ENCODE assay signal across 39 cellular contexts in the genomic region with DNA sequence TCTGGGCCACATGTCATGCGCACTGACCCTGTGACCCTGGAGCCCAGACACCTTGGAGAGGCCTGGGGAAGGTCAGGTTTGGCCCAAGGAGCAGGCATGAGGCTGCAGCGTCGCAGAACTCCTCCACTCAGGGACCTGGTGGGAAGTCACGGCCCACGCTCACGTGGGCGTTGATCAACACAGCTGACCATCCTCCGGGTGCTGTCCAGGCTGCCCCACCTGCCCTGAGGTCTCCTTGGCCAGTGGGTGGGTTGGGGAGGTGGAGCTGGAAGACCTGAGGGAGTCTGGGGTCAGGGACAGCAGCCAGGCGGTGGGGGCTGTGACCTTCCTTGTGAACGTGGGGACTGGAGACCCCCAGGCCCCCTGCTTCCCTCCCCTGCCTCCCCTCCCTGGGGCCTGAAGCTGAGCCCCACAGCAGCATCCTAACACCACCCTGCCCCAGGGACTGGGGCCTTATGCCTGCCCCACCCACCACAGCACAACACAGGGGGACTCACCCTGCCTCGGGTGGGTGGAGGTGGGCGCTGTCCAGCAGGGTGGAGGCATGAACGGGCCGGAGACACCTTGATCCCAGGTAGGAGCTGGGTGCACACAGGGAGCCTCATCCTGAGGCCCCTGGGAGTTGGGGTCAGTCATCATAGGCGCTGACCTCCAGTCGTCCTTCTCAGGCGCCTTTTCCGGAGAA. TPM values are rescaled to one million over a fixed set of nuclear protein-coding genes. Genes with fewer than 3 reads are reported as not detected.
"Had no signal": no experiment of that assay in that cellular context is flagged by ENCODE, and none has a peak within 500 bp of the region (broad histone marks: within the 10 kb centered on the region; RNA-seq: fewer than 3 reads in every experiment).

No MANE protein-coding gene starts in this region.

- DNase-seq: activated B cell treated with CpG ODN at 0.5 μM for 24 hours; activated CD4-positive, alpha-beta T cell treated with anti-CD3 and anti-CD28 coated beads for 48 hours; activated CD4-positive, alpha-beta T cell treated with anti-CD3 and anti-CD28 coated beads, Interleukin-2, amount 50 U/mL, for 1 hour; activated CD4-positive, alpha-beta T cell treated with anti-CD3 and anti-CD28 coated beads, Interleukin-2, amount 50 U/mL, for 48 hours; activated CD8-positive, alpha-beta memory T cell treated with anti-CD3 and anti-CD28 coated beads, Interleukin-2, amount 10 ng/mL, durations not matched to agents 7 days and 5 days; activated CD8-positive, alpha-beta memory T cell treated with anti-CD3 and anti-CD28 coated beads, Interleukin-2, amount 50 U/mL, for 4 hours; activated CD8-positive, alpha-beta T cell treated with anti-CD3 and anti-CD28 coated beads, Interleukin-2, amount 10 ng/mL, durations not matched to agents 7 days and 5 days; activated effector memory CD4-positive, alpha-beta T cell treated with anti-CD3 and anti-CD28 coated beads, Interleukin-2, amount 50 U/mL, for 16 hours; activated naive CD4-positive, alpha-beta T cell treated with anti-CD3 and anti-CD28 coated beads for 36 hours; activated naive CD8-positive, alpha-beta T cell treated with anti-CD3 and anti-CD28 coated beads, Interleukin-2, amount 10 ng/mL, durations not matched to agents 7 days and 5 days; activated T-cell treated with anti-CD3 and anti-CD28 coated beads, Interleukin-2, amount 50 U/mL, for 1 hour; activated T-cell treated with anti-CD3 and anti-CD28 coated beads, Interleukin-2, amount 50 U/mL, for 48 hours; central memory CD4-positive, alpha-beta T cell; cerebellar nuclear complex; colonic mucosa; effector CD8-positive, alpha-beta T cell; esophagus squamous epithelium; foreskin melanocyte; T-helper 17 cell; T1000; WERI-Rb-1 had no signal

- H3K36me3 ChIP-seq: ascending aorta, breast epithelium, cardiac muscle cell, colonic mucosa, esophagus squamous epithelium, gastroesophageal sphincter, heart right ventricle, WERI-Rb-1 had no signal

- H3K27me3 ChIP-seq: ascending aorta, cardiac muscle cell had no signal

- H3K4me1 ChIP-seq: ascending aorta, breast epithelium, colonic mucosa, esophagus squamous epithelium, gastroesophageal sphincter, heart right ventricle had no signal

- H3K9me3 ChIP-seq: ascending aorta, breast epithelium, colonic mucosa, esophagus squamous epithelium, gastroesophageal sphincter, heart right ventricle had no signal

- H3K9me3 Mint-ChIP-seq: activated B cell treated with CpG ODN at 0.5 μM for 24 hours; activated naive CD4-positive, alpha-beta T cell treated with anti-CD3 and anti-CD28 coated beads for 36 hours; activated naive CD4-positive, alpha-beta T cell treated with anti-CD3 and anti-CD28 coated beads, Interleukin-2, amount 50 U/mL, for 24 hours; activated naive CD8-positive, alpha-beta T cell treated with anti-CD3 and anti-CD28 coated beads, Interleukin-2, amount 10 ng/mL, durations not matched to agents 7 days and 5 days; activated T-helper 1 cell treated with anti-CD3 and anti-CD28 coated beads, Interleukin-12 subunit alpha, Interleukin-12 subunit beta, Interleukin-2, Interleukin-4 antibody, amounts not matched to agents 30 ng/mL and 10 ng/mL and 1 ng/mL, durations not matched to agents 14 hours and 24 hours and 36 hours; activated T-helper 2 cell treated with anti-CD3 and anti-CD28 coated beads, Interferon-gamma antibody, Interleukin-2, Interleukin-4, amounts not matched to agents 10 μg/mL and 5 μg/mL and 100 μg/mL, durations not matched to agents 14 hours and 24 hours and 36 hours; T-helper 2 cell treated with Interferon-gamma antibody and Interleukin-4, amounts not matched to agents 5 μg/mL and 100 μg/mL, for 36 hours had no signal

- H3K4me3 Mint-ChIP-seq: activated B cell treated with CpG ODN at 0.5 μM for 24 hours; activated CD8-positive, alpha-beta memory T cell treated with anti-CD3 and anti-CD28 coated beads, Interleukin-2, amount 10 ng/mL, durations not matched to agents 7 days and 5 days; activated CD8-positive, alpha-beta T cell treated with anti-CD3 and anti-CD28 coated beads, Interleukin-2, amount 10 ng/mL, durations not matched to agents 7 days and 5 days; activated naive CD4-positive, alpha-beta T cell treated with anti-CD3 and anti-CD28 coated beads for 36 hours; activated naive CD4-positive, alpha-beta T cell treated with anti-CD3 and anti-CD28 coated beads, Interleukin-2, amount 50 U/mL, for 24 hours; activated naive CD8-positive, alpha-beta T cell treated with anti-CD3 and anti-CD28 coated beads, Interleukin-2, amount 10 ng/mL, durations not matched to agents 7 days and 5 days; activated T-helper 1 cell treated with anti-CD3 and anti-CD28 coated beads, Interleukin-12 subunit alpha, Interleukin-12 subunit beta, Interleukin-2, Interleukin-4 antibody, amounts not matched to agents 30 ng/mL and 10 ng/mL and 1 ng/mL, durations not matched to agents 14 hours and 24 hours and 36 hours; brain; T-helper 17 cell; T-helper 2 cell treated with Interferon-gamma antibody and Interleukin-4, amounts not matched to agents 5 μg/mL and 100 μg/mL, for 36 hours had no signal

- H3K4me1 Mint-ChIP-seq: activated B cell treated with CpG ODN at 0.5 μM for 24 hours; activated CD8-positive, alpha-beta memory T cell treated with anti-CD3 and anti-CD28 coated beads, Interleukin-2, amount 10 ng/mL, durations not matched to agents 7 days and 5 days; activated naive CD4-positive, alpha-beta T cell treated with anti-CD3 and anti-CD28 coated beads, Interleukin-2, amount 50 U/mL, for 24 hours; activated naive CD8-positive, alpha-beta T cell treated with anti-CD3 and anti-CD28 coated beads, Interleukin-2, amount 10 ng/mL, durations not matched to agents 7 days and 5 days; T-helper 17 cell had no signal

- ATAC-seq: activated CD4-positive, CD25-positive, alpha-beta regulatory T cell treated with anti-CD3 and anti-CD28 coated beads, Interleukin-2, amount 50 U/mL, for 24 hours; activated CD8-positive, alpha-beta memory T cell treated with anti-CD3 and anti-CD28 coated beads, Interleukin-2, amount 10 ng/mL, durations not matched to agents 7 days and 5 days; activated CD8-positive, alpha-beta T cell treated with anti-CD3 and anti-CD28 coated beads, Interleukin-2, amount 10 ng/mL, durations not matched to agents 7 days and 5 days; T-helper 17 cell had no signal

- H3K36me3 Mint-ChIP-seq: activated CD8-positive, alpha-beta memory T cell treated with anti-CD3 and anti-CD28 coated beads, Interleukin-2, amount 10 ng/mL, durations not matched to agents 7 days and 5 days; activated naive CD4-positive, alpha-beta T cell treated with anti-CD3 and anti-CD28 coated beads, Interleukin-2, amount 50 U/mL, for 24 hours; activated naive CD8-positive, alpha-beta T cell treated with anti-CD3 and anti-CD28 coated beads, Interleukin-2, amount 10 ng/mL, durations not matched to agents 7 days and 5 days; brain had no signal

- H3K4me3 ChIP-seq: ascending aorta, breast epithelium, cardiac muscle cell, colonic mucosa, esophagus squamous epithelium, gastroesophageal sphincter had no signal

- H3K27me3 Mint-ChIP-seq: activated B cell treated with CpG ODN at 0.5 μM for 24 hours; activated CD8-positive, alpha-beta memory T cell treated with anti-CD3 and anti-CD28 coated beads, Interleukin-2, amount 10 ng/mL, durations not matched to agents 7 days and 5 days had no signal

- H3K27ac Mint-ChIP-seq: activated B cell treated with CpG ODN at 0.5 μM for 24 hours; activated CD8-positive, alpha-beta memory T cell treated with anti-CD3 and anti-CD28 coated beads, Interleukin-2, amount 10 ng/mL, durations not matched to agents 7 days and 5 days; activated CD8-positive, alpha-beta T cell treated with anti-CD3 and anti-CD28 coated beads, Interleukin-2, amount 10 ng/mL, durations not matched to agents 7 days and 5 days; activated naive CD4-positive, alpha-beta T cell treated with anti-CD3 and anti-CD28 coated beads for 36 hours; activated naive CD4-positive, alpha-beta T cell treated with anti-CD3 and anti-CD28 coated beads, Interleukin-2, amount 50 U/mL, for 24 hours; activated naive CD8-positive, alpha-beta T cell treated with anti-CD3 and anti-CD28 coated beads, Interleukin-2, amount 10 ng/mL, durations not matched to agents 7 days and 5 days; activated T-helper 1 cell treated with anti-CD3 and anti-CD28 coated beads, Interleukin-12 subunit alpha, Interleukin-12 subunit beta, Interleukin-2, Interleukin-4 antibody, amounts not matched to agents 30 ng/mL and 10 ng/mL and 1 ng/mL, durations not matched to agents 14 hours and 24 hours and 36 hours; activated T-helper 2 cell treated with anti-CD3 and anti-CD28 coated beads, Interferon-gamma antibody, Interleukin-2, Interleukin-4, amounts not matched to agents 10 μg/mL and 5 μg/mL and 100 μg/mL, durations not matched to agents 14 hours and 24 hours and 36 hours; T-helper 17 cell; T-helper 2 cell treated with Interferon-gamma antibody and Interleukin-4, amounts not matched to agents 5 μg/mL and 100 μg/mL, for 36 hours had no signal

- H3K27ac ChIP-seq: ascending aorta, breast epithelium, cardiac muscle cell, colonic mucosa, epithelial cell of prostate, esophagus squamous epithelium, gastroesophageal sphincter, WERI-Rb-1 had no signal

RNA-seq across cellular contexts. Expression of gene ADGRA1, which starts 44.0 kb away (rescaled TPM):
- total RNA-seq: activated B cell treated with CpG ODN at 0.5 μM for 24 hours; activated CD8-positive, alpha-beta memory T cell treated with anti-CD3 and anti-CD28 coated beads for 36 hours; activated CD8-positive, alpha-beta memory T cell treated with anti-CD3 and anti-CD28 coated beads, Interleukin-2, amount 10 ng/mL, durations not matched to agents 7 days and 5 days; activated CD8-positive, alpha-beta T cell treated with anti-CD3 and anti-CD28 coated beads, Interleukin-2, amount 10 ng/mL, durations not matched to agents 7 days and 5 days; activated naive CD4-positive, alpha-beta T cell treated with anti-CD3 and anti-CD28 coated beads for 36 hours; activated naive CD8-positive, alpha-beta T cell treated with anti-CD3 and anti-CD28 coated beads, Interleukin-2, amount 10 ng/mL, durations not matched to agents 7 days and 5 days; activated T-helper 1 cell treated with anti-CD3 and anti-CD28 coated beads, Interleukin-12 subunit alpha, Interleukin-12 subunit beta, Interleukin-2, Interleukin-4 antibody, amounts not matched to agents 30 ng/mL and 10 ng/mL and 1 ng/mL, durations not matched to agents 14 hours and 24 hours and 36 hours; activated T-helper 2 cell treated with anti-CD3 and anti-CD28 coated beads, Interferon-gamma antibody, Interleukin-2, Interleukin-4, amounts not matched to agents 10 μg/mL and 5 μg/mL and 100 μg/mL, durations not matched to agents 14 hours and 24 hours and 36 hours; ascending aorta; colonic mucosa; dermis microvascular lymphatic vessel endothelial cell; endothelial cell of umbilical vein; esophagus squamous epithelium; fibroblast of lung; fibroblast of villous mesenchyme; glomerular endothelial cell; T-helper 17 cell had no signal
